13 cellular contexts compared by ENCODE assay signal in the genomic region with DNA sequence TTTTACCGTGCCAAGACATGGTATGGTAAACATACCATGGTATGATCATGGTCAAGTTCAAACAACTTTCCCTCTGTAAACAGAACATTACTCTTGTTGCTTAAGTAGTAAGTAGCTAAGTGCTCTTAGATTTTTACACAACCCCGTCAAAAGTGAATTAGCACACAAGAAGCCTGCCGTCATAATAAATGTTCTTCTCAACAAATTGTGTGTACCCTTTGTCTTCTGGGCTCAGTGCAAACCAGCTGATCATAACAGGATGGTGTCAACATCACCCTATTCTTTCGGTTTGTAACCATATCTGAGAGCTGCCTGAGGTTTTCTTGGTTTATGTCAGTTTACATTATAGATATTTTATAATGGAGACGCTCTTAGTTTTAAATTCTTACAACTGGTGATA. TPM values are rescaled to one million over a fixed set of nuclear protein-coding genes. Genes with fewer than 3 reads are reported as not detected.
DNase-seq lines count a peak whose midpoint lies in the region; ATAC-seq and TF ChIP-seq lines count a peak whose summit lies in the region.
"Had no signal": no experiment of that assay in that cellular context is flagged by ENCODE, and none has a peak within 500 bp of the region (broad histone marks: within the 10 kb centered on the region; RNA-seq: fewer than 3 reads in every experiment).

No MANE protein-coding gene starts in this region.

- in situ Hi-C loops in mammary epithelial cell (cut with MboI; ENCODE audit: low sequenced_read_pairs in 2 of 2), result no loop called here

- no peak overlapping the region for H2AFZ ChIP-seq in mammary epithelial cell (ENCODE audit: low read depth, low read length)
- no peak overlapping the region for H2AFZ ChIP-seq in GM23338

- POLR2A ChIA-PET in MCF 10A (lab: Yijun Ruan, JAX), result interaction anchor here (1.0 kb wide), 1 partner anchor 11 kb away, joined by 4 read pairs; no protein-coding TSS in a partner anchor
- POLR2A ChIA-PET in activated naive CD8-positive, alpha-beta T cell treated with anti-CD3 and anti-CD28 coated beads, Interleukin-2, amount 10 ng/mL, durations not matched to agents 7 days and 5 days (lab: Charles Lee), result interaction anchor here (0.6 kb wide), 1 partner anchor 255 kb away, joined by 3 read pairs; no protein-coding TSS in a partner anchor

- DNase-seq in MCF 10A (ENCODE audit: unreplicated experiment) (no peak), mammary epithelial cell (no peak), immature natural killer cell (no peak), thoracic aorta (ENCODE audit: low spot score) (no peak), NCI-H128 (lab: John Stamatoyannopoulos, UW; ENCODE audit: unreplicated experiment) (no peak), GM23338 (ENCODE audit: low spot score) (no peak), NCI-H1105 (lab: John Stamatoyannopoulos, UW) (no peak)
- no peak for DNase-seq in activated naive CD8-positive, alpha-beta T cell treated with anti-CD3 and anti-CD28 coated beads, Interleukin-2, amount 10 ng/mL, durations not matched to agents 7 days and 5 days
- DNase-seq: NCI-H2029 had no signal

- H3K9me2 ChIP-seq in GM23338 (ENCODE audit: insufficient read depth), result no peaks in the 10 kb centered on the region

- whole genome bisulfite sequencing in mammary epithelial cell (ENCODE audit: low coverage, missing lambda C conversion rate), result 71% methylated on average over 5 of the region's 5 CpGs

- H3K4me1 ChIP-seq in mammary epithelial cell (ENCODE audit: insufficient read depth, low read length) (no peaks in the 10 kb centered on the region), thoracic aorta (ENCODE audit: control insufficient read depth in 1 of 2, low read depth in 2 of 2) (no peaks in the 10 kb centered on the region), GM23338 (ENCODE audit: insufficient read depth) (no peaks in the 10 kb centered on the region)
- H3K4me1 ChIP-seq: BE2C had no signal

- H3K27me3 ChIP-seq in mammary epithelial cell (ENCODE audit: insufficient read depth, low read length) (no peaks in the 10 kb centered on the region), thoracic aorta (replicated peaks; ENCODE audit: insufficient read depth) (no peaks in the 10 kb centered on the region), GM23338 (ENCODE audit: insufficient read depth) (no peaks in the 10 kb centered on the region)
- H3K27me3 ChIP-seq: BE2C had no signal

- H3K4me3 ChIP-seq in mammary epithelial cell (replicated peaks in 1 of 3; ENCODE audit: insufficient read depth in 1 of 3, low read depth in 2 of 3, low read length in 3 of 3) (no peak overlapping the region), thoracic aorta (peak overlapping the region; percentile 55), GM23338 (no peak overlapping the region)
- H3K4me3 ChIP-seq: mucosa of descending colon had no signal

- no peaks in the 10 kb centered on the region for H3K79me2 ChIP-seq in mammary epithelial cell (ENCODE audit: insufficient read depth, low read length)
- H3K79me2 ChIP-seq in GM23338 (replicated peaks; ENCODE audit: insufficient read depth), result no peaks in the 10 kb centered on the region

- H3K27ac Mint-ChIP-seq in MCF 10A (ENCODE audit: low read depth, unreplicated experiment) (no peak overlapping the region), immature natural killer cell (peak overlapping the region in 2 of 6 donors; percentile 23 to 32), GM23338 (no peak overlapping the region)
- no peak overlapping the region for H3K27ac Mint-ChIP-seq in activated naive CD8-positive, alpha-beta T cell treated with anti-CD3 and anti-CD28 coated beads, Interleukin-2, amount 10 ng/mL, durations not matched to agents 7 days and 5 days

- H3K27ac ChIP-seq in mammary epithelial cell (ENCODE audit: insufficient read depth, low read depth, low read length), result no peak overlapping the region
- no peak overlapping the region for H3K27ac ChIP-seq in thoracic aorta
- no peak overlapping the region for H3K27ac ChIP-seq in GM23338 (ENCODE audit: low read depth)
- H3K27ac ChIP-seq: HL-60, WERI-Rb-1 had no signal

- CTCF ChIA-PET in MCF 10A (lab: Yijun Ruan, JAX) (interaction anchor here (0.6 to 2.9 kb wide), 4 partner anchors 12 to 914 kb away, joined by 3 to 16 read pairs (median 6); no protein-coding TSS in a partner anchor), mammary epithelial cell (lab: Charles Lee; ENCODE audit: low non-redundant PET) (interaction anchor here (0.6 kb wide), 2 partner anchors 47 to 57 kb away, joined by 7 to 11 read pairs; no protein-coding TSS in a partner anchor)

- H3K36me3 ChIP-seq in mammary epithelial cell (ENCODE audit: insufficient read depth, low read length), result no peaks in the 10 kb centered on the region
- no peaks in the 10 kb centered on the region for H3K36me3 ChIP-seq in thoracic aorta
- no peaks in the 10 kb centered on the region for H3K36me3 ChIP-seq in GM23338 (ENCODE audit: insufficient read depth)
- H3K36me3 ChIP-seq: BE2C, WERI-Rb-1 had no signal

- H4K20me1 ChIP-seq in mammary epithelial cell (ENCODE audit: insufficient read depth, low read length) (no peaks in the 10 kb centered on the region), GM23338 (replicated peaks; ENCODE audit: insufficient read depth) (no peaks in the 10 kb centered on the region)

- H3K9me3 ChIP-seq in mammary epithelial cell (replicated peaks; ENCODE audit: insufficient read depth, low read length), result no peaks in the 10 kb centered on the region
- H3K9me3 ChIP-seq in thoracic aorta, result no peaks in the 10 kb centered on the region
- H3K9me3 ChIP-seq: BE2C, mucosa of descending colon had no signal

- no peaks in the 10 kb centered on the region for H3K9me3 Mint-ChIP-seq in MCF 10A (ENCODE audit: unreplicated experiment)
- H3K9me3 Mint-ChIP-seq in activated naive CD8-positive, alpha-beta T cell treated with anti-CD3 and anti-CD28 coated beads, Interleukin-2, amount 10 ng/mL, durations not matched to agents 7 days and 5 days, result no peaks in the 10 kb centered on the region
- H3K9me3 Mint-ChIP-seq in immature natural killer cell, result peaks cover 0 to 2% (median 0%) of the 10 kb centered on the region in 6 donors
- H3K9me3 Mint-ChIP-seq in GM23338, result no peaks in the 10 kb centered on the region

- H3K4me1 Mint-ChIP-seq in MCF 10A (ENCODE audit: insufficient read depth, unreplicated experiment) (no peaks in the 10 kb centered on the region), immature natural killer cell (peaks cover 10 to 16% of the 10 kb centered on the region in 2 donors), GM23338 (no peaks in the 10 kb centered on the region)
- peaks cover 5% of the 10 kb centered on the region for H3K4me1 Mint-ChIP-seq in activated naive CD8-positive, alpha-beta T cell treated with anti-CD3 and anti-CD28 coated beads, Interleukin-2, amount 10 ng/mL, durations not matched to agents 7 days and 5 days

- BruUV-seq in MCF 10A (replicated peaks; lab: Mats Ljungman, UMichigan) (no TSS peak), mammary epithelial cell (replicated peaks; lab: Mats Ljungman, UMichigan) (no TSS peak)

- H3K27me3 Mint-ChIP-seq in MCF 10A (ENCODE audit: insufficient read depth, unreplicated experiment) (peaks cover 11% of the 10 kb centered on the region), immature natural killer cell (ENCODE audit: low read depth in 3 of 3) (peaks cover 0 to 3% (median 0%) of the 10 kb centered on the region in 3 donors), GM23338 (ENCODE audit: insufficient read depth, low read depth, poor library complexity) (no peaks in the 10 kb centered on the region)
- H3K27me3 Mint-ChIP-seq in activated naive CD8-positive, alpha-beta T cell treated with anti-CD3 and anti-CD28 coated beads, Interleukin-2, amount 10 ng/mL, durations not matched to agents 7 days and 5 days, result no peaks in the 10 kb centered on the region

- H3K36me3 Mint-ChIP-seq in MCF 10A (ENCODE audit: insufficient read depth, unreplicated experiment) (no peaks in the 10 kb centered on the region), immature natural killer cell (no peaks in the 10 kb centered on the region), GM23338 (ENCODE audit: low read depth) (no peaks in the 10 kb centered on the region)
- H3K36me3 Mint-ChIP-seq in activated naive CD8-positive, alpha-beta T cell treated with anti-CD3 and anti-CD28 coated beads, Interleukin-2, amount 10 ng/mL, durations not matched to agents 7 days and 5 days, result no peaks in the 10 kb centered on the region

- peak; percentile 68 for ATAC-seq in activated naive CD8-positive, alpha-beta T cell treated with anti-CD3 and anti-CD28 coated beads, Interleukin-2, amount 10 ng/mL, durations not matched to agents 7 days and 5 days (ENCODE audit: low read depth)
- no peak for ATAC-seq in thoracic aorta (ENCODE audit: insufficient number of reproducible peaks, low FRiP score, low read depth)
- ATAC-seq in GM23338, result no peak

- H3K4me2 ChIP-seq in mammary epithelial cell (ENCODE audit: insufficient read depth, low read depth, low read length), result no peak overlapping the region
- H3K4me2 ChIP-seq in GM23338, result no peak overlapping the region

- no peak overlapping the region for H3K9ac ChIP-seq in mammary epithelial cell (ENCODE audit: insufficient read depth, low read length)

- peak overlapping the region; percentile 35 for H3K4me3 Mint-ChIP-seq in MCF 10A (ENCODE audit: unreplicated experiment)
- H3K4me3 Mint-ChIP-seq in activated naive CD8-positive, alpha-beta T cell treated with anti-CD3 and anti-CD28 coated beads, Interleukin-2, amount 10 ng/mL, durations not matched to agents 7 days and 5 days, result peak overlapping the region; percentile 17
- H3K4me3 Mint-ChIP-seq in immature natural killer cell, result peak overlapping the region; percentile 68 to 84 (median 77)
- no peak overlapping the region for H3K4me3 Mint-ChIP-seq in GM23338

- dilution Hi-C loops in mammary epithelial cell (cut with HindIII; ENCODE audit: low sequenced_read_pairs), result no loop called here

- intact Hi-C loops in MCF 10A (cut with micrococcal nuclease) (loop anchor here (1.0 to 10.0 kb wide), 3 partner anchors 121 to 658 kb away; no protein-coding TSS in a partner anchor), mammary epithelial cell (cut with micrococcal nuclease) (loop anchor here (1.0 to 10.0 kb wide), 2 partner anchors 121 to 288 kb away; no protein-coding TSS in a partner anchor)

- no peaks in the 10 kb centered on the region for H3F3A ChIP-seq in GM23338 (replicated peaks; ENCODE audit: low read depth)

- no peak for TF ChIP-seq CTCF in MCF 10A (IDR thresholded peaks at IDR 0.05; ENCODE audit: unreplicated experiment)
- TF ChIP-seq CTCF in mammary epithelial cell (conservative IDR thresholded peaks at IDR 0.05 in 1 of 2, IDR thresholded peaks at IDR 0.05 in 1 of 2; ENCODE audit: extremely low read depth in 1 of 2, insufficient read depth in 1 of 2, low read depth in 1 of 2, low read length in 2 of 2), result no peak
- TF ChIP-seq CTCF in thoracic aorta (IDR thresholded peaks at IDR 0.05), result no peak
- TF ChIP-seq CTCF in GM23338 (conservative IDR thresholded peaks at IDR 0.05; ENCODE audit: low read depth in 2 of 2), result no peak

RNA-seq across cellular contexts. Expression of a gene that starts 28.8 kb away (rescaled TPM):
- total RNA-seq in MCF 10A (2022), result 27.1 and 27.6 TPM in 2 replicates
- 10 to 100 TPM; 19.8 to 23.8 TPM for total RNA-seq in mammary epithelial cell
- 19.0 TPM for polyA plus RNA-seq in mammary epithelial cell
- polyA minus RNA-seq in mammary epithelial cell, result 37.5 TPM
- 10 to 100 TPM; 73.7 to 82.4 TPM for total RNA-seq in activated naive CD8-positive, alpha-beta T cell treated with anti-CD3 and anti-CD28 coated beads, Interleukin-2, amount 10 ng/mL, durations not matched to agents 7 days and 5 days
- polyA plus RNA-seq in immature natural killer cell, result 10 to 100 TPM; 40.5 to 47.8 (median 41.0) TPM
- 10 to 100 TPM; 25.5 to 25.8 TPM for total RNA-seq in thoracic aorta
- total RNA-seq in GM23338 (2014; rRNA removed; shearing (Covaris generic)), result 13.9 and 15.9 TPM in 2 replicates
- 18.9 and 22.3 TPM in 2 replicates for polyA plus RNA-seq in GM23338 (2016; fragmentation: Nextera tagmentation; extraction: Ambion mirVana)
